ENCODE assay signal across 8 cellular contexts in the genomic region with DNA sequence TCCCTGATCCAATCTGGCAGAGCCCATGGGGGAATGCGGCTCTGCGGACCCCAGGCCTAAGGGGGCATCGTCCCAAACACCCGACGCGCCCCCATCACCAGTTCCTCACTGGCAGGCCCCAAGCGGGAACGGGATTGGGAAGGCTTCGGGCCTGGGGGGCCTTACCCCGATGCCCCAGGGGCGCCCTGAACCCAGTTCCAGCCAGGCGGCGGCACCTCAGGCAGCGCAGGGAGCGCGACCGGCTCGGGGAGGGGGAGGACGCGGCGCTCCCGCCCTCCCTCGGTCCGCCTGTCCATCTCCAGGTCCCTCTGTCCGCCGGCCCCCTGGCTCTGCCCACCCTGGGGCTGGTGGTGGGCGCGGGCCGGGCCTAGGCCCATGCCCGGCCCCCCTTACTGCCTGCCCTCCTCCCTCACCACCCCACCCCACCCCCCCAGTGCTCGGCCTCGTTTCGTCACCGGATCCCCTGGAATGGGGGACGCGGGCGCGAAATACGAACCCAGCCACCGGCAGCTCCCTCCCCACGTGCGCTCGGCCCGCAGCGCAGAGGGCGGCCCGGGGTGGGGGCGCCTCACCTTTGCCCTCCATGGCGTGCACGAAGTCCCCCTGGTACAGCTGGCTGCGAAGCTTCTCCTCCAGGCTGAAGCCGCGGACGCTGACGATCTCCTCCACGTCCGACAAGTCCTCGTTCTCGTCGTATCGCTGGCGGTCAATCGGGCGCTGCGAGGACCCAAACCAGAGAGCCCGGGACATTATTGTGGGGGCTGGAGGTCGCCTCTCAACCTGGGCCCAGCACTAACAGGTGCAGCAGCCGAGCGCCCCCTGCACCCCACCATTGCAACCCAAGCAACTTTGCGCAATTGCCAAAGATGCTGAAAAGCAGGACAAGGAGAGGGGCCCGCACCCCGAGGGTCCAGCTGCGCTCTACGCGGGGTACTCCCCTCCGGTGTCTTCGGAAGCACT. TPM values are rescaled to one million over a fixed set of nuclear protein-coding genes. Genes with fewer than 3 reads are reported as not detected.
DNase-seq lines count a peak whose midpoint lies in the region; ATAC-seq, FAIRE-seq and TF ChIP-seq lines count a peak whose summit lies in the region.

No MANE protein-coding gene starts in this region.

- no peaks in the 10 kb centered on the region for H3K9me3 ChIP-seq in T-helper 17 cell (ENCODE audit: control insufficient read depth, low read length, poor library complexity, severe bottlenecking)
- no peaks in the 10 kb centered on the region for H3K9me3 ChIP-seq in H1 (ENCODE audit: insufficient read depth in 2 of 2, low read depth in 1 of 2, low read length in 1 of 2)
- no peaks in the 10 kb centered on the region for H3K9me3 ChIP-seq in mucosa of rectum (ENCODE audit: control insufficient read depth in 2 of 2, low read length in 2 of 2)

- H2BK20ac ChIP-seq in H1 (ENCODE audit: low read length), result peak overlapping the region; percentile 93

- H3K4me1 Mint-ChIP-seq in T-helper 17 cell, result peaks cover 35% of the 10 kb centered on the region

- peaks cover 2% of the 10 kb centered on the region for H3K36me3 Mint-ChIP-seq in T-helper 17 cell (ENCODE audit: low read depth)

- no peak; a peak in 1 of 4 replicates for TF ChIP-seq RAD21 in H1 (IDR thresholded peaks at IDR 0.05 in 1 of 2, conservative IDR thresholded peaks at IDR 0.05 in 1 of 2; ENCODE audit: low read depth in 2 of 2, low read length in 2 of 2)

- POLR2A ChIA-PET in H1 (lab: Charles Lee; ENCODE audit: partially characterized antibody), result interaction anchor here (0.6 to 31.0 kb wide), 20 partner anchors 8 to 997 kb away, joined by 3 to 793 read pairs (median 6); a partner anchor contains a TSS

- peaks cover 0 to 64% of the 10 kb centered on the region in 2 experiments; a peak in 2 of 4 replicates for H3K79me2 ChIP-seq in H1 (ENCODE audit: control insufficient read depth in 1 of 2, insufficient read depth in 2 of 2, low read length in 2 of 2)

- no peaks in the 10 kb centered on the region for H3K27me3 Mint-ChIP-seq in T-helper 17 cell

- H4K20me1 ChIP-seq in H1 (replicated peaks in 1 of 2; ENCODE audit: control insufficient read depth in 1 of 2, insufficient read depth in 2 of 2, low read length in 2 of 2), result peaks cover 0 to 2% of the 10 kb centered on the region in 2 experiments

- H4K91ac ChIP-seq in H1 (replicated peaks; ENCODE audit: insufficient read length, low read length), result peak overlapping the region; percentile 98

- H3K9ac ChIP-seq in H1 (replicated peaks in 1 of 4; ENCODE audit: extremely low read depth in 1 of 4, low read depth in 3 of 4, low read length in 3 of 4) (peak overlapping the region; percentile 61 to 90 (median 88)), mucosa of rectum (ENCODE audit: low read depth in 1 of 2, low read length in 2 of 2) (peak overlapping the region; percentile 60 to 77)

- peaks cover 28% of the 10 kb centered on the region for H3K23me2 ChIP-seq in H1 (ENCODE audit: low read depth, low read length)

- WGBS in H1 (ENCODE audit: extremely low coverage in 1 of 2, insufficient coverage in 1 of 2, insufficient read length in 1 of 2, insufficient replicate concordance in 2 of 2, low coverage in 1 of 2, low lambda C conversion rate in 2 of 2, missing lambda C conversion rate in 1 of 2), 2 experiments, result 1% methylated on average over 59 of the region's 77 CpGs; no CpG with 5 or more reads in 1 of the 2 experiments

- no peak for FAIRE-seq in H1 (lab: Jason Lieb, UNC)

- no peak overlapping the region for H3K14ac ChIP-seq in H1 (ENCODE audit: insufficient read length)

- H3K4me3 Mint-ChIP-seq in T-helper 17 cell, result peak overlapping the region; percentile 93

- peaks cover 17% of the 10 kb centered on the region for H3K79me1 ChIP-seq in H1 (ENCODE audit: low read depth, low read length)

- H3K56ac ChIP-seq in H1 (replicated peaks; ENCODE audit: insufficient read length, low read depth, low read length), result peak overlapping the region; percentile 91

- no peak overlapping the region for H2AFZ ChIP-seq in H1 (ENCODE audit: low read length)

- no peaks in the 10 kb centered on the region for H3K36me3 ChIP-seq in GM06990 (ENCODE audit: control insufficient read depth, insufficient read depth, low read length)
- peaks cover 20 to 28% (median 20%) of the 10 kb centered on the region in 4 experiments for H3K36me3 ChIP-seq in H1 (ENCODE audit: control insufficient read depth in 2 of 4, insufficient read depth in 4 of 4, low read length in 3 of 4)
- peaks cover 0 to 7% of the 10 kb centered on the region in 2 donors for H3K36me3 ChIP-seq in mucosa of rectum (ENCODE audit: control insufficient read depth in 2 of 2, insufficient read depth in 2 of 2, low read length in 2 of 2)

- peak overlapping the region; percentile 90 to 100 for H3K4me2 ChIP-seq in H1 (ENCODE audit: insufficient read depth in 1 of 2, low read depth in 2 of 2, low read length in 2 of 2)

- peak overlapping the region; percentile 98 for H2BK5ac ChIP-seq in H1 (ENCODE audit: low read depth, low read length)

- peak overlapping the region; percentile 59; the same call in 1 of the 2 replicates for H2AK5ac ChIP-seq in H1 (ENCODE audit: low read depth, low read length)

- peak overlapping the region; percentile 89 for H2BK120ac ChIP-seq in H1 (replicated peaks; ENCODE audit: low read depth, low read length)

- peak overlapping the region; percentile 99; the same call in 1 of the 2 replicates for H2BK15ac ChIP-seq in H1 (ENCODE audit: low read length)

- no peak for TF ChIP-seq EP300 in H1 (IDR thresholded peaks at IDR 0.05; ENCODE audit: borderline replicate concordance in 1 of 2, low read depth in 2 of 2, low read length in 2 of 2)

- no peak; a peak in 2 of 3 replicates for TF ChIP-seq POLR2A in H1 (IDR thresholded peaks at IDR 0.05; ENCODE audit: control extremely low read depth in 1 of 2, low read depth in 2 of 2, low read length in 2 of 2)

- peak overlapping the region; percentile 68 for H3K27ac Mint-ChIP-seq in T-helper 17 cell

- CTCF ChIA-PET in H1 (lab: Charles Lee; ENCODE audit: partially characterized antibody), result interaction anchor here (0.6 to 6.6 kb wide), 9 partner anchors 22 to 233 kb away, joined by 3 to 57 read pairs (median 5); a partner anchor contains a TSS

- no peak for ATAC-seq in T-helper 17 cell
- ATAC-seq in HG03460 (IDR thresholded peaks at IDR 0.05; ENCODE audit: unreplicated experiment), result no peak

- peak overlapping the region; percentile 95 for H4K5ac ChIP-seq in H1 (ENCODE audit: insufficient read length, low read depth, low read length)

- peak overlapping the region; percentile 93 for H3K4ac ChIP-seq in H1 (replicated peaks; ENCODE audit: insufficient read length, low read depth, low read length)

- H2BK12ac ChIP-seq in H1 (ENCODE audit: low read depth, low read length), result peak overlapping the region; percentile 98

- peak overlapping the region; percentile 96 for H4K8ac ChIP-seq in H1 (ENCODE audit: extremely low read depth, insufficient read depth, low read length)

- H3K27ac ChIP-seq in H1 (ENCODE audit: low read depth, low read length) (peak overlapping the region; percentile 95), mucosa of rectum (ENCODE audit: low read depth in 2 of 2, low read length in 2 of 2) (peak overlapping the region in 1 of 2 donors; percentile 64)

- H3K4me3 ChIP-seq in GM06990 (replicated peaks; ENCODE audit: low read depth, low read length) (peak overlapping the region; percentile 66), H1 (ENCODE audit: extremely low read depth in 1 of 4, insufficient read depth in 2 of 4, low read depth in 3 of 4, low read length in 4 of 4) (peak overlapping the region; percentile 60 to 88 (median 81)), mucosa of rectum (ENCODE audit: low read length in 2 of 2) (peak overlapping the region; percentile 70 to 79)

- peak; percentile 38 for DNase-seq in GM06990 (ENCODE audit: extremely low read depth, insufficient read length)
- no peak for DNase-seq in T-helper 17 cell
- DNase-seq in H1 (ENCODE audit: low read depth in 1 of 2, low spot score in 2 of 2), result peak; percentile 34 to 76
- DNase-seq in activated CD4-positive, CD25-positive, alpha-beta regulatory T cell treated with anti-CD3 and anti-CD28 coated beads, Interleukin-2, amount 50 U/mL, for 72 hours, result no peak
- DNase-seq in HuH-7.5 (ENCODE audit: low spot score), result no peak
- DNase-seq in SW480 (ENCODE audit: low spot score), result no peak

- H3K18ac ChIP-seq in H1 (ENCODE audit: extremely low read depth, low read length), result peak overlapping the region; percentile 98

- H3K23ac ChIP-seq in H1 (ENCODE audit: insufficient read length), result no peak overlapping the region

- TF ChIP-seq CTCF in GM06990 (IDR thresholded peaks at IDR 0.05; ENCODE audit: insufficient read depth, low read length, poor library complexity, severe bottlenecking) (no peak), H1 (IDR thresholded peaks at IDR 0.05; ENCODE audit: control extremely low read depth in 1 of 3, insufficient read depth in 1 of 3, low read depth in 1 of 3, low read length in 3 of 3) (no peak)

- H3K4me1 ChIP-seq in H1 (replicated peaks in 1 of 4; ENCODE audit: control insufficient read depth in 3 of 4, insufficient read depth in 4 of 4, low read length in 3 of 4), result peaks cover 10 to 27% (median 20%) of the 10 kb centered on the region in 4 experiments
- peaks cover 30 to 39% of the 10 kb centered on the region in 2 donors for H3K4me1 ChIP-seq in mucosa of rectum (ENCODE audit: control insufficient read depth in 2 of 2, insufficient read depth in 2 of 2, low read length in 2 of 2)

- no peaks in the 10 kb centered on the region for H3K27me3 ChIP-seq in GM06990 (replicated peaks; ENCODE audit: control insufficient read depth, insufficient read depth, low read length)
- no peaks in the 10 kb centered on the region for H3K27me3 ChIP-seq in H1 (replicated peaks in 1 of 4; ENCODE audit: control insufficient read depth in 3 of 4, extremely low read depth in 1 of 4, insufficient read depth in 3 of 4, low read length in 3 of 4)
- no peaks in the 10 kb centered on the region for H3K27me3 ChIP-seq in mucosa of rectum (ENCODE audit: control insufficient read depth in 2 of 2, insufficient read depth in 2 of 2, low read length in 2 of 2)

RNA-seq across cellular contexts. Expression of a gene that starts 2.3 kb away (rescaled TPM):
- total RNA-seq in T-helper 17 cell, result 10 to 100 TPM; 87.6 to 94.0 TPM
- 156 and 162 TPM in 2 replicates for total RNA-seq in H1 (2021; fragmentation: NEBNext Ultra II Directional; extraction: Animal tissue kit (Norgen Biotek cat#: 25700))
- polyA plus RNA-seq in H1 (2011; rRNA removed), result 111 and 167 TPM in 2 replicates
- polyA plus RNA-seq in H1 (2011; cell fraction: cytosol; rRNA removed), result 83.9 TPM
- polyA plus RNA-seq in H1 (2011; cell fraction: nucleus; rRNA removed), result 273 TPM
- polyA plus RNA-seq in H1 (2012, experiment 1 of 2), result 96.2 to 111 TPM (median 103 TPM) in 4 replicates
- 36.6 TPM for polyA plus RNA-seq in H1 (2012, experiment 2 of 2)
- polyA plus RNA-seq in H1 (2013, experiment 1 of 2), result 77.1 TPM
- polyA plus RNA-seq in H1 (2013, experiment 2 of 2), result 72.5 TPM
- 262 and 318 TPM in 2 replicates for polyA minus RNA-seq in H1 (2011; rRNA and poly(A)+ RNA removed)
- 128 TPM for polyA minus RNA-seq in H1 (2011; cell fraction: cytosol; rRNA and poly(A)+ RNA removed)
- 128 TPM for polyA minus RNA-seq in H1 (2011; cell fraction: nucleus; rRNA and poly(A)+ RNA removed)

RNA-seq across cellular contexts. Expression of a gene that starts 47.8 kb away (rescaled TPM):
- 10 to 100 TPM; 51.3 to 52.0 TPM for total RNA-seq in T-helper 17 cell
- 28.4 and 29.9 TPM in 2 replicates for total RNA-seq in H1 (2021; fragmentation: NEBNext Ultra II Directional; extraction: Animal tissue kit (Norgen Biotek cat#: 25700))
- polyA plus RNA-seq in H1 (2011; rRNA removed), result 71.5 and 101 TPM in 2 replicates
- 41.8 TPM for polyA plus RNA-seq in H1 (2011; cell fraction: cytosol; rRNA removed)
- polyA plus RNA-seq in H1 (2011; cell fraction: nucleus; rRNA removed), result 39.3 TPM
- 16.2 to 31.6 TPM (median 27.3 TPM) in 4 replicates for polyA plus RNA-seq in H1 (2012, experiment 1 of 2)
- 24.8 TPM for polyA plus RNA-seq in H1 (2012, experiment 2 of 2)
- polyA plus RNA-seq in H1 (2013, experiment 1 of 2), result 27.2 TPM
- polyA plus RNA-seq in H1 (2013, experiment 2 of 2), result 31.4 TPM
- polyA minus RNA-seq in H1 (2011; rRNA and poly(A)+ RNA removed), result 21.6 and 29.6 TPM in 2 replicates
- polyA minus RNA-seq in H1 (2011; cell fraction: cytosol; rRNA and poly(A)+ RNA removed), result 46.5 TPM
- polyA minus RNA-seq in H1 (2011; cell fraction: nucleus; rRNA and poly(A)+ RNA removed), result 26.7 TPM

Comparison
In these comparisons a context has a peak if more than half of its experiments do, and no peak if none do; other contexts are left out.
1. DNase-seq: peak in GM06990 (single experiment) and H1 (2 of 2); none in T-helper 17 cell (0 of 3), activated CD4-positive, CD25-positive, alpha-beta regulatory T cell treated with anti-CD3 and anti-CD28 coated beads, Interleukin-2, amount 50 U/mL, for 72 hours (single experiment), HuH-7.5 (single experiment) and SW480 (single experiment).
2. Peak in every context shown above with its lines, with median percentiles within 50 percentile points of each other: H3K4me3 ChIP-seq.